8 cellular contexts compared by ENCODE assay signal in the genomic region with DNA sequence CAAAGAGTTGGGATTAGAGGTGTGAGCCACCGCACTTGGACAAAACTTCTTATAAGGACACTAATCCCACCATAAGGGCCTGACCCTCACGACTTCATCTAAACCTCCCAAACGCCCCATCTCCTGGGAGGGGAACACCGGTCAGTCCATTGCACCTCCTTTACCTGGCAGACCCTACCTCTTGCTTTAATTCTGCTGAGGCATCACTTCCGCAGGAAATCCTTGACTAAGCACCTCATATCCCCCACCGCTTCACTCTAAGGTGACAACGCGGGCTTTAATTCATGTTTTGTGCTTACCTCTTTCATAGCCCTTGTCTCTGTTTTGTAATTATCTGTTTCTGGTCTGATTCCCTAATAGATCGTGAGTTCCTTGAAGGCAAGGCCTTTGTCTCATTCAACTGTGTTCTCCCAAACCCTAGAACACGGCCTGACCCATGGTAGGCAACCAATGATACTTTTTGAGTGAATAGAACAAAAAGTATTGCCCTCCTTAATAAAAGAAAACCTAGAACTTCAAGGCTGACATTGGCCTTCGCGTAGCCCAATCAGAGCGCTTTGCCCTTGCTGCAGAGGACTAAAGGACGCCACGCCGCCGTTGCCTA. TPM values are rescaled to one million over a fixed set of nuclear protein-coding genes. Genes with fewer than 3 reads are reported as not detected.
DNase-seq lines count a peak whose midpoint lies in the region; ATAC-seq and TF ChIP-seq lines count a peak whose summit lies in the region.

No MANE protein-coding gene starts in this region.

- H3K27ac ChIP-seq in heart right ventricle = peak overlapping the region in 7 of 10 donors; percentile 2 to 98 (median 90)
- peak overlapping the region in 1 of 2 donors; percentile 22 for H3K27ac ChIP-seq in tibial artery
- H3K27ac ChIP-seq in tibial nerve = peak overlapping the region in 2 of 4 donors; percentile 46 to 92

- peak overlapping the region in 6 of 10 donors; percentile 83 to 99 (median 92) for H3K4me3 ChIP-seq in heart right ventricle
- peak overlapping the region; percentile 80 for H3K4me3 ChIP-seq in mucosa of descending colon
- H3K4me3 ChIP-seq in tibial artery = peak overlapping the region; percentile 83 to 91
- peak overlapping the region in 2 of 4 donors; percentile 83 to 98 for H3K4me3 ChIP-seq in tibial nerve

- no peaks in the 10 kb centered on the region for H3K36me3 Mint-ChIP-seq in activated naive CD8-positive, alpha-beta T cell

- DNase-seq in heart right ventricle (no peak), Right ventricle myocardium inferior (ENCODE audit: missing footprints) (no peak), mucosa of descending colon (peak in 2 of 3 donors; percentile 22 to 24), tibial artery (no peak), tibial nerve (ENCODE audit: low spot score in 2 of 2) (no peak), HPDE6-E6E7 (ENCODE audit: extremely low spot score) (no peak)

- H3K4me1 Mint-ChIP-seq in activated naive CD8-positive, alpha-beta T cell (ENCODE audit: low read depth) = peaks cover 33% of the 10 kb centered on the region

- TF ChIP-seq POLR2A in tibial nerve (IDR thresholded peaks at IDR 0.05) = no peak

- peak overlapping the region; percentile 83 for H3K27ac Mint-ChIP-seq in activated naive CD8-positive, alpha-beta T cell

- TF ChIP-seq CTCF in heart right ventricle (IDR thresholded peaks at IDR 0.05) (no peak), mucosa of descending colon (IDR thresholded peaks at IDR 0.05) (no peak), tibial artery (IDR thresholded peaks at IDR 0.05) (no peak), tibial nerve (IDR thresholded peaks at IDR 0.05) (no peak)

- H3K27me3 Mint-ChIP-seq in activated naive CD8-positive, alpha-beta T cell = peaks cover 2% of the 10 kb centered on the region

- peaks cover 0 to under 1% (median 0%) of the 10 kb centered on the region in 7 donors for H3K27me3 ChIP-seq in heart right ventricle
- H3K27me3 ChIP-seq in tibial artery = no peaks in the 10 kb centered on the region
- no peaks in the 10 kb centered on the region for H3K27me3 ChIP-seq in tibial nerve

- H3K36me3 ChIP-seq in heart right ventricle (no peaks in the 10 kb centered on the region), mucosa of descending colon (ENCODE audit: low read depth) (no peaks in the 10 kb centered on the region), tibial artery (no peaks in the 10 kb centered on the region), tibial nerve (no peaks in the 10 kb centered on the region)

- intact Hi-C loops in heart right ventricle (cut with DNase I) (loop anchor here in 4 of 10 donors (1.0 to 10.0 kb wide), 4 partner anchors 35 to 123 kb away; a partner anchor contains a TSS), Right ventricle myocardium inferior (cut with DNase I) (loop anchor here (2.0 kb wide), 2 partner anchors 35 to 67 kb away; a partner anchor contains a TSS), mucosa of descending colon (cut with DNase I, micrococcal nuclease) (no loop called here), tibial artery (cut with DNase I; ENCODE audit: low total_unique reads) (loop anchor here (2.0 to 5.0 kb wide), 2 partner anchors 35 to 67 kb away; a partner anchor contains a TSS)

- H3K4me3 Mint-ChIP-seq in activated naive CD8-positive, alpha-beta T cell = peak overlapping the region; percentile 90

- WGBS in heart right ventricle, 2 donors = 34 to 36% methylated on average over 17 of the region's 17 CpGs
- WGBS in tibial nerve, 2 donors = 32 to 34% methylated on average over 17 of the region's 17 CpGs

- TF ChIP-seq EP300 in tibial nerve (IDR thresholded peaks at IDR 0.05) = no peak

- H3K4me1 ChIP-seq in heart right ventricle (peaks cover 0 to 20% (median 15%) of the 10 kb centered on the region in 9 donors), mucosa of descending colon (ENCODE audit: low read depth) (peaks cover 14% of the 10 kb centered on the region), tibial artery (peaks cover 0 to 14% (median 11%) of the 10 kb centered on the region in 4 donors), tibial nerve (peaks cover 0 to 18% (median 5%) of the 10 kb centered on the region in 4 donors)

- H3K9me3 ChIP-seq in heart right ventricle = no peaks in the 10 kb centered on the region
- no peaks in the 10 kb centered on the region for H3K9me3 ChIP-seq in mucosa of descending colon
- no peaks in the 10 kb centered on the region for H3K9me3 ChIP-seq in tibial artery
- no peaks in the 10 kb centered on the region for H3K9me3 ChIP-seq in tibial nerve

- no peaks in the 10 kb centered on the region for H3K9me3 Mint-ChIP-seq in activated naive CD8-positive, alpha-beta T cell (ENCODE audit: low read depth)

- no peak for ATAC-seq in heart right ventricle
- ATAC-seq in Right ventricle myocardium inferior = no peak
- no peak for ATAC-seq in mucosa of descending colon
- no peak for ATAC-seq in GM21423 (IDR thresholded peaks at IDR 0.05; ENCODE audit: unreplicated experiment)

RNA-seq across cellular contexts. Expression of a gene that starts 0.5 kb away (rescaled TPM):
- total RNA-seq in heart right ventricle (10 to 100 TPM in 6 of 10 donors, 1 to 10 TPM in 4; 7.4 to 13.3 (median 10.5) TPM), Right ventricle myocardium inferior (10.1 TPM), mucosa of descending colon (10 to 100 TPM; 18.0 to 25.4 (median 25.2) TPM), tibial nerve (10 to 100 TPM; 17.2 to 42.0 (median 29.4) TPM)
- polyA plus RNA-seq in heart right ventricle = 1 to 10 TPM; 3.9 to 9.6 TPM

RNA-seq across cellular contexts. Expression of a gene that starts 36.0 kb away (rescaled TPM):
- 100 to 1,000 TPM in 5 of 10 donors, 10 to 100 TPM in 5; 69.2 to 119 (median 96.7) TPM for total RNA-seq in heart right ventricle
- polyA plus RNA-seq in heart right ventricle = 10 to 100 TPM; 27.5 to 46.5 TPM
- total RNA-seq in Right ventricle myocardium inferior = 125 TPM
- 10 to 100 TPM; 12.7 to 23.7 (median 20.9) TPM for total RNA-seq in mucosa of descending colon
- total RNA-seq in tibial nerve = 10 to 100 TPM; 28.7 to 49.5 (median 38.1) TPM

Comparison
In these comparisons a context has a peak if more than half of its experiments do, and no peak if none do; other contexts are left out.
1. DNase-seq: peak in mucosa of descending colon (2 of 3); none in heart right ventricle (0 of 2), Right ventricle myocardium inferior (single experiment), tibial artery (0 of 2), tibial nerve (0 of 2) and HPDE6-E6E7 (single experiment).
2. intact Hi-C loops: an anchor here in Right ventricle myocardium inferior (2.0 kb wide) and tibial artery (2.0 to 5.0 kb wide); none called in mucosa of descending colon.